ENCODE assay signal across 10 cellular contexts in genomic region chr6:129448965-129449364, GRCh38.
DNase-seq lines count a peak whose midpoint lies in the region; ATAC-seq lines count a peak whose summit lies in the region.
"Had no signal": no experiment of that assay in that cellular context is flagged by ENCODE, and none has a peak within 500 bp of the region (broad histone marks: within the 10 kb centered on the region; RNA-seq: fewer than 3 reads in every experiment).

No MANE protein-coding gene starts in this region.

- peaks cover 63% of the 10 kb centered on the region for H3K4me1 Mint-ChIP-seq in activated naive CD4-positive, alpha-beta T cell treated with anti-CD3 and anti-CD28 coated beads, Interleukin-2, amount 10 ng/mL, durations not matched to agents 7 days and 5 days

- no peaks in the 10 kb centered on the region for H3K27me3 Mint-ChIP-seq in activated naive CD4-positive, alpha-beta T cell treated with anti-CD3 and anti-CD28 coated beads, Interleukin-2, amount 10 ng/mL, durations not matched to agents 7 days and 5 days

- CTCF ChIA-PET in activated naive CD4-positive, alpha-beta T cell treated with anti-CD3 and anti-CD28 coated beads, Interleukin-2, amount 10 ng/mL, durations not matched to agents 7 days and 5 days (lab: Charles Lee): interaction anchor here (0.9 kb wide), 1 partner anchor 78 kb away, joined by 4 read pairs; no protein-coding TSS in a partner anchor

- H3K36me3 Mint-ChIP-seq in activated naive CD4-positive, alpha-beta T cell treated with anti-CD3 and anti-CD28 coated beads, Interleukin-2, amount 10 ng/mL, durations not matched to agents 7 days and 5 days: peaks cover 6% of the 10 kb centered on the region

- peak overlapping the region; percentile 84 for H3K27ac Mint-ChIP-seq in activated naive CD4-positive, alpha-beta T cell treated with anti-CD3 and anti-CD28 coated beads, Interleukin-2, amount 10 ng/mL, durations not matched to agents 7 days and 5 days

- ATAC-seq in GM21717 (IDR thresholded peaks at IDR 0.05; ENCODE audit: unreplicated experiment): peak; percentile 100
- ATAC-seq in HG03175 (IDR thresholded peaks at IDR 0.05; ENCODE audit: unreplicated experiment): peak; percentile 99
- ATAC-seq in stimulated activated naive CD8-positive, alpha-beta T cell treated with anti-CD3 and anti-CD28 coated beads, Interleukin-15, Interleukin-2, amounts not matched to agents 100 U/mL and 50 U/mL, for 24 hours: peak; percentile 80
- ATAC-seq: gastroesophageal sphincter had no signal

- no peak overlapping the region for H3K27ac ChIP-seq in substantia nigra (ENCODE audit: low read depth, low read length, poor library complexity, severe bottlenecking)
- H3K27ac ChIP-seq: gastroesophageal sphincter had no signal

- no peak for DNase-seq in activated naive CD4-positive, alpha-beta T cell treated with anti-CD3 and anti-CD28 coated beads, Interleukin-2, amount 10 ng/mL, durations not matched to agents 7 days and 5 days
- DNase-seq in activated naive CD4-positive, alpha-beta T cell (lab: John Stamatoyannopoulos, UW): no peak
- DNase-seq in stimulated activated naive CD8-positive, alpha-beta T cell treated with anti-CD3 and anti-CD28 coated beads, Interleukin-15, Interleukin-2, amounts not matched to agents 100 U/mL and 50 U/mL, for 24 hours: no peak
- DNase-seq in substantia nigra (lab: John Stamatoyannopoulos, UW) (no peak), HPDE6-E6E7 (ENCODE audit: extremely low spot score) (no peak), NCI-H345 (lab: John Stamatoyannopoulos, UW) (no peak)
- DNase-seq: NCI-H2107 had no signal

- H3K9me3 Mint-ChIP-seq in activated naive CD4-positive, alpha-beta T cell treated with anti-CD3 and anti-CD28 coated beads, Interleukin-2, amount 10 ng/mL, durations not matched to agents 7 days and 5 days: no peaks in the 10 kb centered on the region

- H3K4me3 Mint-ChIP-seq in activated naive CD4-positive, alpha-beta T cell treated with anti-CD3 and anti-CD28 coated beads, Interleukin-2, amount 10 ng/mL, durations not matched to agents 7 days and 5 days: no peak overlapping the region
